ENCODE assay signal across 1 cellular context in genomic region chr18:12862874-12863482, GRCh38.
TF ChIP-seq lines count a peak whose summit lies in the region.

No MANE protein-coding gene starts in this region.

TF ChIP-seq in IMR-90, 13 proteins besides CTCF, POLR2A, EP300 and RAD21:
- TF ChIP-seq MAFK (IDR thresholded peaks at IDR 0.05; ENCODE audit: low read depth, low read length) = no peak
- no peak for TF ChIP-seq RFX5 (IDR thresholded peaks at IDR 0.05; ENCODE audit: low read depth, low read length)
- TF ChIP-seq ELK1 (IDR thresholded peaks at IDR 0.05; ENCODE audit: borderline replicate concordance, low read depth, low read length) = no peak
- no peak for TF ChIP-seq FOS (IDR thresholded peaks at IDR 0.05; ENCODE audit: low read depth, low read length)
- no peak for TF ChIP-seq CHD1 (IDR thresholded peaks at IDR 0.05; ENCODE audit: low read depth, low read length)
- no peak for TF ChIP-seq MXI1 (IDR thresholded peaks at IDR 0.05; ENCODE audit: borderline replicate concordance, low read depth, low read length)
- no peak for TF ChIP-seq MAZ (IDR thresholded peaks at IDR 0.05; ENCODE audit: borderline replicate concordance, low read depth, low read length)
- no peak for TF ChIP-seq NFE2L2 (IDR thresholded peaks at IDR 0.05; ENCODE audit: low read depth, low read length)
- no peak for TF ChIP-seq USF2 (IDR thresholded peaks at IDR 0.05; ENCODE audit: low read depth, low read length)
- TF ChIP-seq BHLHE40 (IDR thresholded peaks at IDR 0.05; ENCODE audit: low read depth, low read length) = no peak
- TF ChIP-seq CEBPB (IDR thresholded peaks at IDR 0.05; ENCODE audit: low read depth, low read length) = no peak
- no peak for TF ChIP-seq SMC3 (IDR thresholded peaks at IDR 0.05; ENCODE audit: low read depth, low read length)
- no peak for TF ChIP-seq RCOR1 (IDR thresholded peaks at IDR 0.05; ENCODE audit: insufficient replicate concordance, low read length)
TF ChIP-seq in IMR-90: peak in this region for 0.
